ENCODE assay signal across 15 cellular contexts in the genomic region with DNA sequence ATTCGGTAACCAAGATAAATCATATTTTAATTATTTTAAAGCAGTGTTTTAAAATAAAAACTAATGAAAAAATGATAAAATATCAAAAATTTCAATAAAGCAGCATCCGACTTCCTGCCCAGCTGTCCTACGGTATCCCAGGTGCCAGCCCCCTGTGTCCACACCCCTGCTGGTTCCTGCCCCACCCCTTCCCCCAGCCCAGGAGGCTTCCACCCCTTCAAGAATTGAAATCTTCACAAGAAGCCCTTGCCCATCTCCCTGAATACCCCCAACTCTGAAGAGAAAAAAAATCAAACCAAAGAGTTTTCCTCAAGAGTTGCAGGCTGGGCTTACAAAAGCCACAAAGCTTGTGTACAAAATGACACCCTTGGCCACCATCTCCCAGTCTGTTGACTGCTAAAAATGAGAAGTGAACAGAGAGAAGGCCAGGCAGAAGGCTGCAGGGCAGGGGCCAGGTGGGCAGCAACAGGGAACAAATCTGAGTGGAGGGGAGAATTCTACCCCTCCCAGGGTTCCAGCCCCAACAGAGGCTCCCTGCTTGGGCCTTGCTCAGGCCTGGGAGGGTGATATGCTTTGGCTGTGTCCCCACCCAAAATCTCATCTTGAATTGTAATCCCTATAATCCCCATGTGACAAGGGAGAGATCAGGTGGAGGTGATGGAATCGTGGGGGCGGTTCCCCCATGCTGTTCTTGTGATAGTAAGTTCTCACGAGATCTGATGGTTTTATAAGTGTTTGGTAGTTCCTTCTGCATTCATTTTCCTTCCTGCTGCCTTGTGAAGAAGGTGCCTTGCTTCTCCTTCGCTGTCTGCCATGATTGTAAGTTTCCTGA. TPM values are rescaled to one million over a fixed set of nuclear protein-coding genes. Genes with fewer than 3 reads are reported as not detected.
DNase-seq lines count a peak whose midpoint lies in the region; ATAC-seq and TF ChIP-seq lines count a peak whose summit lies in the region.
"Had no signal": no experiment of that assay in that cellular context is flagged by ENCODE, and none has a peak within 500 bp of the region (broad histone marks: within the 10 kb centered on the region; RNA-seq: fewer than 3 reads in every experiment).

No MANE protein-coding gene starts in this region.

- no peaks in the 10 kb centered on the region for H3K9me3 Mint-ChIP-seq in nephron progenitor cell
- H3K9me3 Mint-ChIP-seq: CD8-positive, alpha-beta T cell; stimulated activated naive CD8-positive, alpha-beta T cell treated with anti-CD3 and anti-CD28 coated beads, Interleukin-15, Interleukin-2, amounts not matched to agents 100 ng/mL and 50 ng/mL, for 24 hours had no signal

- peak; percentile 1 for DNase-seq in stimulated activated CD4-positive, alpha-beta T cell treated with anti-CD3 and anti-CD28 coated beads, Interleukin-1b, Interleukin-23, amount 100 ng/mL, for 48 hours
- no peak for DNase-seq in stimulated activated CD4-positive, alpha-beta T cell treated with anti-CD3 and anti-CD28 coated beads, Interleukin-2, amount 100 ng/mL, for 24 hours
- DNase-seq in ascending aorta (ENCODE audit: low spot score in 2 of 2) (peak; percentile 7 to 58), nephron progenitor cell (peak; percentile 1), D341Med (ENCODE audit: low spot score) (no peak), A673 (ENCODE audit: low spot score) (no peak)
- DNase-seq: NCI-H1092 treated with DMSO at 0.1 percent for 48 hours, NCI-H345, RPMI8226, T-helper 9 cell had no signal

- TF ChIP-seq CTCF in ascending aorta (IDR thresholded peaks at IDR 0.05) (no peak), nephron progenitor cell (IDR thresholded peaks at IDR 0.05) (no peak), A673 (conservative IDR thresholded peaks at IDR 0.05; ENCODE audit: low read depth, low read length) (no peak)

- no peaks in the 10 kb centered on the region for H3K36me3 Mint-ChIP-seq in nephron progenitor cell (ENCODE audit: low read depth)
- H3K36me3 Mint-ChIP-seq: CD8-positive, alpha-beta T cell had no signal

- H3K4me3 ChIP-seq in ascending aorta (no peak overlapping the region), A673 (ENCODE audit: low read depth, low read length, poor library complexity, severe bottlenecking) (no peak overlapping the region)
- H3K4me3 ChIP-seq: body of pancreas, lung had no signal

- peaks cover 21% of the 10 kb centered on the region for H3K27me3 Mint-ChIP-seq in nephron progenitor cell (ENCODE audit: low read depth, poor library complexity)

- H3K9me3 ChIP-seq in ascending aorta = no peaks in the 10 kb centered on the region
- H3K9me3 ChIP-seq in A673 (ENCODE audit: low read depth, low read length, poor library complexity, severe bottlenecking) = no peaks in the 10 kb centered on the region
- H3K9me3 ChIP-seq: body of pancreas had no signal

- no peak overlapping the region for H3K27ac ChIP-seq in ascending aorta
- H3K27ac ChIP-seq in A673 (ENCODE audit: low read depth, low read length, poor library complexity, severe bottlenecking) = no peak overlapping the region
- H3K27ac ChIP-seq: body of pancreas had no signal

- peak overlapping the region; percentile 76 for H3K4me3 Mint-ChIP-seq in nephron progenitor cell
- H3K4me3 Mint-ChIP-seq: CD8-positive, alpha-beta T cell; stimulated activated naive CD8-positive, alpha-beta T cell treated with anti-CD3 and anti-CD28 coated beads, Interleukin-15, Interleukin-2, amounts not matched to agents 100 ng/mL and 50 ng/mL, for 24 hours had no signal

- H3K36me3 ChIP-seq in ascending aorta = no peaks in the 10 kb centered on the region
- no peaks in the 10 kb centered on the region for H3K36me3 ChIP-seq in A673 (ENCODE audit: insufficient read depth, low read length, poor library complexity, severe bottlenecking)

- H3K27ac Mint-ChIP-seq in nephron progenitor cell = no peak overlapping the region
- H3K27ac Mint-ChIP-seq: CD8-positive, alpha-beta T cell; stimulated activated naive CD8-positive, alpha-beta T cell treated with anti-CD3 and anti-CD28 coated beads, Interleukin-15, Interleukin-2, amounts not matched to agents 100 ng/mL and 50 ng/mL, for 24 hours had no signal

- H3K4me1 ChIP-seq in ascending aorta (peaks cover 6 to 17% of the 10 kb centered on the region in 2 donors), A673 (ENCODE audit: insufficient read depth, low read length, poor library complexity, severe bottlenecking) (no peaks in the 10 kb centered on the region)

- intact Hi-C loops in ascending aorta (cut with DNase I) (no loop called here), A673 (cut with micrococcal nuclease; ENCODE audit: unreplicated experiment) (no loop called here)

- H3K27me3 ChIP-seq in ascending aorta (no peaks in the 10 kb centered on the region), A673 (replicated peaks; ENCODE audit: insufficient read depth, low read depth, low read length, poor library complexity) (peaks cover 15% of the 10 kb centered on the region)
- H3K27me3 ChIP-seq: body of pancreas had no signal

- BruUV-seq in A673 (replicated peaks; lab: Mats Ljungman, UMichigan) = no TSS peak

- no peak for ATAC-seq in GM21619 (IDR thresholded peaks at IDR 0.05; ENCODE audit: unreplicated experiment)
- ATAC-seq: CD8-positive, alpha-beta T cell had no signal

- POLR2A ChIA-PET in A673 (lab: Charles Lee; ENCODE audit: low non-redundant PET) = no interaction called here

- H3K4me1 Mint-ChIP-seq in nephron progenitor cell = peaks cover 9% of the 10 kb centered on the region

- CTCF ChIA-PET in A673 (lab: Charles Lee) = no interaction called here

RNA-seq across cellular contexts. Expression of a gene that starts 14.5 kb away (rescaled TPM):
- total RNA-seq in ascending aorta (6.3 TPM), A673 (2021) (not detected in 2 replicates)
- total RNA-seq: CD8-positive, alpha-beta T cell had no signal

RNA-seq across cellular contexts. Expression of a gene that starts 37.0 kb away (rescaled TPM):
- total RNA-seq in ascending aorta (50.9 TPM), A673 (2021) (0.64 and 1.0 TPM in 2 replicates)

Comparison
In these comparisons a context has a peak if more than half of its experiments do, and no peak if none do; other contexts are left out.
1. DNase-seq: peak in stimulated activated CD4-positive, alpha-beta T cell treated with anti-CD3 and anti-CD28 coated beads, Interleukin-1b, Interleukin-23, amount 100 ng/mL, for 48 hours (single experiment), ascending aorta (2 of 2) and nephron progenitor cell (single experiment); none in stimulated activated CD4-positive, alpha-beta T cell treated with anti-CD3 and anti-CD28 coated beads, Interleukin-2, amount 100 ng/mL, for 24 hours (0 of 2), D341Med (single experiment) and A673 (single experiment).
2. RNA of a gene that starts 37.0 kb away (total RNA-seq): 50.9 TPM in ascending aorta (single experiment); 0.64 to 1.0 TPM in A673; every median in the first group is over 10 times any median in the second.